ENCODE assay signal across 8 cellular contexts in the genomic region with DNA sequence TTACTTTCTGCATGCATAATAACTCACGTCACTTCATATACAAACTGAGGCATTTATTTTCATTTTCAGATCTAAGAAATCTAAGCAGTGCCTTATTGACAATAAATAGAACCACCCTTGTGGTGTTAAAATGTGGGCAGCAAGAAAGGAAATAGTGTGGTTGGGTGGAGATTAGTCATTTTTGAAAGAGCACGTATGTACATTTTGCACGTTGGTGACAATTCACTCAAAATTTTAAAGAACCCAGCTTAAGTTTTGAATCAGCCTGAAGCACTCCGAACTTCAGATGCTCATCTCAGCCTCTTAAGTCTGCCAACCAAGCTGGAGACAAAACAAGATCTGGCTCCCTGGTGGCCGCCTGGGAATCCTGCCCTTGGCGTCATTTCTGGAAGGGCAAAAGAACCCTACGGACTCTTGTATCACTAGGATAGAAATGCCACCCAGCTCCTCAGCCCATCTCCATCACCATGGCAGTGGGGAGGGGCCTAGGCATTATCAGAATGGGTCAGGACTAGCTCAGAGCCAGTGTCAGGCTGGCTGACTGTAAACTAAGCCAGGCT.
DNase-seq lines count a peak whose midpoint lies in the region; ATAC-seq lines count a peak whose summit lies in the region.

No MANE protein-coding gene starts in this region.

- intact Hi-C loops in aorta (cut with DNase I) = no loop called here

- H3K27me3 ChIP-seq in aorta (ENCODE audit: control insufficient read depth in 1 of 2, insufficient read depth in 2 of 2, low read length in 1 of 2) = no peaks in the 10 kb centered on the region

- H3K9me3 ChIP-seq in aorta (ENCODE audit: control insufficient read depth, low read length) = no peaks in the 10 kb centered on the region

- H3K4me3 Mint-ChIP-seq in T-helper 2 cell treated with Interferon-gamma antibody and Interleukin-4, amounts not matched to agents 5 μg/mL and 100 μg/mL, for 36 hours = peak overlapping the region; percentile 75

- H3K27ac ChIP-seq in aorta (ENCODE audit: low read depth in 1 of 2, low read length in 2 of 2) = no peak overlapping the region

- H3K4me3 ChIP-seq in aorta (ENCODE audit: low read length in 2 of 2) = no peak overlapping the region

- H3K4me1 Mint-ChIP-seq in T-helper 2 cell treated with Interferon-gamma antibody and Interleukin-4, amounts not matched to agents 5 μg/mL and 100 μg/mL, for 36 hours (ENCODE audit: low read depth) = peaks cover 55% of the 10 kb centered on the region

- H3K36me3 Mint-ChIP-seq in T-helper 2 cell treated with Interferon-gamma antibody and Interleukin-4, amounts not matched to agents 5 μg/mL and 100 μg/mL, for 36 hours (ENCODE audit: low read depth) = peaks cover 39% of the 10 kb centered on the region

- peaks cover 3% of the 10 kb centered on the region for H3K27me3 Mint-ChIP-seq in T-helper 2 cell treated with Interferon-gamma antibody and Interleukin-4, amounts not matched to agents 5 μg/mL and 100 μg/mL, for 36 hours (ENCODE audit: low read depth)

- H3K9me3 Mint-ChIP-seq in T-helper 2 cell treated with Interferon-gamma antibody and Interleukin-4, amounts not matched to agents 5 μg/mL and 100 μg/mL, for 36 hours = peaks cover 30% of the 10 kb centered on the region

- ATAC-seq in GM18861 (IDR thresholded peaks at IDR 0.05; ENCODE audit: unreplicated experiment) (peak; percentile 91), HG02970 (IDR thresholded peaks at IDR 0.05; ENCODE audit: low FRiP score, unreplicated experiment) (peak; percentile 68), aorta (ENCODE audit: low FRiP score) (peak; percentile 44)

- H3K27ac Mint-ChIP-seq in T-helper 2 cell treated with Interferon-gamma antibody and Interleukin-4, amounts not matched to agents 5 μg/mL and 100 μg/mL, for 36 hours = peak overlapping the region; percentile 98

- H3K4me1 ChIP-seq in aorta (ENCODE audit: control insufficient read depth in 1 of 2, insufficient read depth in 2 of 2, low read length in 2 of 2) = no peaks in the 10 kb centered on the region

- peak; percentile 78 for DNase-seq in T-helper 2 cell treated with Interferon-gamma antibody and Interleukin-4, amounts not matched to agents 5 μg/mL and 100 μg/mL, for 36 hours (ENCODE audit: low spot score)
- peak; percentile 36 for DNase-seq in effector CD4-positive, alpha-beta T cell
- DNase-seq in aorta (no peak), Ammon's horn (ENCODE audit: low spot score) (no peak), NCI-H187 (lab: John Stamatoyannopoulos, UW) (no peak), NCI-H345 (lab: John Stamatoyannopoulos, UW) (no peak)

- H3K36me3 ChIP-seq in aorta (ENCODE audit: control insufficient read depth in 1 of 2, insufficient read depth in 2 of 2, low read length in 1 of 2) = no peaks in the 10 kb centered on the region

- WGBS in aorta, 2 donors = 22 to 51% methylated on average over 7 of the region's 7 CpGs

Comparison
In these comparisons a context has a peak if more than half of its experiments do, and no peak if none do; other contexts are left out.
1. DNase-seq: peak in T-helper 2 cell treated with Interferon-gamma antibody and Interleukin-4, amounts not matched to agents 5 μg/mL and 100 μg/mL, for 36 hours (single experiment) and effector CD4-positive, alpha-beta T cell (single experiment); none in aorta (0 of 2), Ammon's horn (single experiment), NCI-H187 (0 of 2) and NCI-H345 (single experiment).
2. Peak in every context shown above with its lines, with median percentiles within 50 percentile points of each other: ATAC-seq.